10 cellular contexts compared by ENCODE assay signal in genomic region chr18:48902023-48902855, GRCh38. TPM values are rescaled to one million over a fixed set of nuclear protein-coding genes. Genes with fewer than 3 reads are reported as not detected.
DNase-seq lines count a peak whose midpoint lies in the region; ATAC-seq, FAIRE-seq and TF ChIP-seq lines count a peak whose summit lies in the region.
"Had no signal": no experiment of that assay in that cellular context is flagged by ENCODE, and none has a peak within 500 bp of the region (broad histone marks: within the 10 kb centered on the region; RNA-seq: fewer than 3 reads in every experiment).

No MANE protein-coding gene starts in this region.

- H3K9me3 ChIP-seq in HEK293 (ENCODE audit: control insufficient read depth, insufficient read depth, low read depth, low read length) = no peaks in the 10 kb centered on the region
- peaks cover 0 to 13% (median 0%) of the 10 kb centered on the region in 3 experiments for H3K9me3 ChIP-seq in naive thymus-derived CD4-positive, alpha-beta T cell (ENCODE audit: control insufficient read depth in 2 of 3, low read length in 3 of 3)

- no peaks in the 10 kb centered on the region for H3K36me3 ChIP-seq in HEK293 (ENCODE audit: control insufficient read depth in 2 of 2, insufficient read depth in 1 of 2, low read length in 2 of 2)
- no peaks in the 10 kb centered on the region for H3K36me3 ChIP-seq in naive thymus-derived CD4-positive, alpha-beta T cell (ENCODE audit: control insufficient read depth in 2 of 3, insufficient read depth in 3 of 3, low read length in 3 of 3)

- POLR2A ChIA-PET in HEK293 (lab: Yijun Ruan, JAX) = interaction anchor here (0.6 to 1.8 kb wide), 14 partner anchors 12 to 336 kb away, joined by 3 to 7 read pairs (median 4); no protein-coding TSS in a partner anchor
- POLR2A ChIA-PET in naive thymus-derived CD4-positive, alpha-beta T cell (lab: Charles Lee) = no interaction called here

- H3K4me3 Mint-ChIP-seq in naive thymus-derived CD4-positive, alpha-beta T cell = no peak overlapping the region
- no peak overlapping the region for H3K4me3 Mint-ChIP-seq in activated T-helper 17 cell treated with anti-CD3 and anti-CD28 coated beads, Interleukin-2, amount 50 U/mL, for 72 hours
- H3K4me3 Mint-ChIP-seq in nephron progenitor cell = no peak overlapping the region
- H3K4me3 Mint-ChIP-seq: naive B cell had no signal

- no peak for FAIRE-seq in D721Med (lab: Jason Lieb, UNC)

- no peaks in the 10 kb centered on the region for H3K27me3 ChIP-seq in naive thymus-derived CD4-positive, alpha-beta T cell (ENCODE audit: control insufficient read depth in 2 of 2, insufficient read depth in 2 of 2, low read length in 2 of 2)

- peak; percentile 32 for ATAC-seq in naive thymus-derived CD4-positive, alpha-beta T cell
- ATAC-seq in activated T-helper 17 cell treated with anti-CD3 and anti-CD28 coated beads, Interleukin-2, amount 50 U/mL, for 72 hours (replicated peaks) = no peak
- ATAC-seq in HG02852 (IDR thresholded peaks at IDR 0.05; ENCODE audit: unreplicated experiment) = no peak

- TF ChIP-seq CTCF in HEK293 (tag by site-specific recombination; IDR thresholded peaks at IDR 0.05) (no peak), epithelial cell of proximal tubule (conservative IDR thresholded peaks at IDR 0.05; ENCODE audit: low read depth, low read length) (no peak), nephron progenitor cell (IDR thresholded peaks at IDR 0.05) (no peak), D721Med (IDR thresholded peaks at IDR 0.05; ENCODE audit: insufficient read depth, missing control alignments) (no peak)

- H3K27me3 Mint-ChIP-seq in naive thymus-derived CD4-positive, alpha-beta T cell = peaks cover 0 to 14% (median 0%) of the 10 kb centered on the region in 5 donors
- H3K27me3 Mint-ChIP-seq in activated T-helper 17 cell treated with anti-CD3 and anti-CD28 coated beads, Interleukin-2, amount 50 U/mL, for 72 hours = no peaks in the 10 kb centered on the region
- peaks cover 18% of the 10 kb centered on the region for H3K27me3 Mint-ChIP-seq in nephron progenitor cell (ENCODE audit: low read depth, poor library complexity)

- H3K36me3 Mint-ChIP-seq in naive thymus-derived CD4-positive, alpha-beta T cell = peaks cover 0 to 18% (median 10%) of the 10 kb centered on the region in 5 donors
- no peaks in the 10 kb centered on the region for H3K36me3 Mint-ChIP-seq in activated T-helper 17 cell treated with anti-CD3 and anti-CD28 coated beads, Interleukin-2, amount 50 U/mL, for 72 hours (ENCODE audit: low read depth)
- peaks cover 13% of the 10 kb centered on the region for H3K36me3 Mint-ChIP-seq in nephron progenitor cell (ENCODE audit: low read depth)

- peaks cover 14% of the 10 kb centered on the region for H3K4me1 ChIP-seq in HEK293 (ENCODE audit: control insufficient read depth, insufficient read depth, low read length)
- no peaks in the 10 kb centered on the region for H3K4me1 ChIP-seq in naive thymus-derived CD4-positive, alpha-beta T cell (ENCODE audit: control insufficient read depth in 2 of 2, insufficient read depth in 2 of 2, low read length in 2 of 2)

- H3K27ac ChIP-seq in HEK293 (ENCODE audit: extremely low read depth, low read depth, low read length) = peak overlapping the region; percentile 97
- H3K27ac ChIP-seq in naive thymus-derived CD4-positive, alpha-beta T cell (ENCODE audit: low read depth, low read length) = no peak overlapping the region
- H3K27ac ChIP-seq: KMS-11 had no signal

- DNase-seq in NCI-H774 (lab: John Stamatoyannopoulos, UW) (peak; percentile 80), epithelial cell of proximal tubule (ENCODE audit: low read depth) (peak; percentile 7), nephron progenitor cell (no peak), D721Med (ENCODE audit: insufficient read length, low spot score) (no peak)
- no peak for DNase-seq in naive thymus-derived CD4-positive, alpha-beta T cell
- DNase-seq: naive B cell had no signal

- peaks cover 5 to 22% (median 14%) of the 10 kb centered on the region in 11 donors for H3K9me3 Mint-ChIP-seq in naive thymus-derived CD4-positive, alpha-beta T cell
- H3K9me3 Mint-ChIP-seq in activated T-helper 17 cell treated with anti-CD3 and anti-CD28 coated beads, Interleukin-2, amount 50 U/mL, for 72 hours = peaks cover 5% of the 10 kb centered on the region
- H3K9me3 Mint-ChIP-seq in nephron progenitor cell = peaks cover 36% of the 10 kb centered on the region

- peaks cover 0 to 13% (median 12%) of the 10 kb centered on the region in 7 donors for H3K4me1 Mint-ChIP-seq in naive thymus-derived CD4-positive, alpha-beta T cell
- H3K4me1 Mint-ChIP-seq in activated T-helper 17 cell treated with anti-CD3 and anti-CD28 coated beads, Interleukin-2, amount 50 U/mL, for 72 hours = peaks cover 8% of the 10 kb centered on the region
- H3K4me1 Mint-ChIP-seq in nephron progenitor cell = peaks cover 1% of the 10 kb centered on the region

- CTCF ChIA-PET in HEK293 (lab: Yijun Ruan, JAX) = interaction anchor here (0.7 to 1.9 kb wide), 4 partner anchors 14 to 545 kb away, joined by 3 to 8 read pairs (median 4); no protein-coding TSS in a partner anchor
- CTCF ChIA-PET in naive thymus-derived CD4-positive, alpha-beta T cell (lab: Charles Lee) = no interaction called here

- no peak overlapping the region for H3K4me3 ChIP-seq in HEK293 (ENCODE audit: low read depth, low read length)
- H3K4me3 ChIP-seq in epithelial cell of proximal tubule (ENCODE audit: low read depth, low read length) = no peak overlapping the region
- H3K4me3 ChIP-seq in naive thymus-derived CD4-positive, alpha-beta T cell (ENCODE audit: low read length) = no peak overlapping the region

- intact Hi-C loops in naive thymus-derived CD4-positive, alpha-beta T cell (cut with micrococcal nuclease) = no loop called here

- no peak overlapping the region for H3K27ac Mint-ChIP-seq in naive thymus-derived CD4-positive, alpha-beta T cell
- H3K27ac Mint-ChIP-seq in activated T-helper 17 cell treated with anti-CD3 and anti-CD28 coated beads, Interleukin-2, amount 50 U/mL, for 72 hours = no peak overlapping the region
- no peak overlapping the region for H3K27ac Mint-ChIP-seq in nephron progenitor cell
- H3K27ac Mint-ChIP-seq: naive B cell had no signal

TF ChIP-seq in HEK293, 187 proteins besides CTCF, POLR2A, EP300 and RAD21 (continues in another document):
- TF ChIP-seq ZFP37 (tag by site-specific recombination; IDR thresholded peaks at IDR 0.05) = peak; percentile 86; the same call in 1 of the 2 replicates
- TF ChIP-seq, protein P1, sequence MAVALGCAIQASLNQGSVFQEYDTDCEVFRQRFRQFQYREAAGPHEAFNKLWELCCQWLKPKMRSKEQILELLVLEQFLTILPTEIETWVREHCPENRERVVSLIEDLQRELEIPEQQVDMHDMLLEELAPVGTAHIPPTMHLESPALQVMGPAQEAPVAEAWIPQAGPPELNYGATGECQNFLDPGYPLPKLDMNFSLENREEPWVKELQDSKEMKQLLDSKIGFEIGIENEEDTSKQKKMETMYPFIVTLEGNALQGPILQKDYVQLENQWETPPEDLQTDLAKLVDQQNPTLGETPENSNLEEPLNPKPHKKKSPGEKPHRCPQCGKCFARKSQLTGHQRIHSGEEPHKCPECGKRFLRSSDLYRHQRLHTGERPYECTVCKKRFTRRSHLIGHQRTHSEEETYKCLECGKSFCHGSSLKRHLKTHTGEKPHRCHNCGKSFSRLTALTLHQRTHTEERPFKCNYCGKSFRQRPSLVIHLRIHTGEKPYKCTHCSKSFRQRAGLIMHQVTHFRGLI (tag by site-specific recombination; IDR thresholded peaks at IDR 0.05) = peak; percentile 100
- no peak for TF ChIP-seq ZNF792 (tag by site-specific recombination; IDR thresholded peaks at IDR 0.05)
- TF ChIP-seq ZNF654 (tag by site-specific recombination; IDR thresholded peaks at IDR 0.05; ENCODE audit: low read depth) = no peak
- TF ChIP-seq ZNF518A (tag by site-specific recombination; conservative IDR thresholded peaks at IDR 0.05; ENCODE audit: low read depth) = peak; percentile 45; the same call in 1 of the 2 replicates
- TF ChIP-seq ZNF747 (tag by site-specific recombination; IDR thresholded peaks at IDR 0.05) = no peak
- TF ChIP-seq ZNF114 (tag by site-specific recombination; IDR thresholded peaks at IDR 0.05) = no peak
- TF ChIP-seq ZBTB48 (tag by site-specific recombination; IDR thresholded peaks at IDR 0.05) = peak; percentile 79

RNA-seq across cellular contexts. Expression of gene SMAD7, which starts 48.5 kb away (rescaled TPM):
- 17.4 and 30.4 TPM in 2 replicates for total RNA-seq in epithelial cell of proximal tubule
- 10 to 100 TPM; 21.2 to 79.4 (median 30.1) TPM for total RNA-seq in naive thymus-derived CD4-positive, alpha-beta T cell
- 1 to 10 TPM; 5.3 to 6.5 TPM for polyA plus RNA-seq in naive thymus-derived CD4-positive, alpha-beta T cell
- total RNA-seq in activated T-helper 17 cell treated with anti-CD3 and anti-CD28 coated beads, Interleukin-2, amount 50 U/mL, for 72 hours = 10 to 100 TPM; 23.4 to 40.7 TPM

Comparison
In these comparisons a context has a peak if more than half of its experiments do, and no peak if none do; other contexts are left out.
1. DNase-seq: peak in NCI-H774 (single experiment) and epithelial cell of proximal tubule (single experiment); none in naive thymus-derived CD4-positive, alpha-beta T cell (0 of 9), nephron progenitor cell (single experiment) and D721Med (single experiment).